23 cellular contexts compared by ENCODE assay signal in genomic region chr5:32279786-32280185, GRCh38. TPM values are rescaled to one million over a fixed set of nuclear protein-coding genes. Genes with fewer than 3 reads are reported as not detected.
DNase-seq lines count a peak whose midpoint lies in the region; ATAC-seq and TF ChIP-seq lines count a peak whose summit lies in the region.
"Had no signal": no experiment of that assay in that cellular context is flagged by ENCODE, and none has a peak within 500 bp of the region (broad histone marks: within the 10 kb centered on the region; RNA-seq: fewer than 3 reads in every experiment).

No MANE protein-coding gene starts in this region.

- 96% methylated on average over 3 of the region's 3 CpGs for WGBS in right cardiac atrium

- H3K9ac ChIP-seq in OCI-LY1 (ENCODE audit: low read length): no peak overlapping the region

- peaks cover 6% of the 10 kb centered on the region for H3K36me3 ChIP-seq in OCI-LY1 (ENCODE audit: insufficient read depth, low read length)
- H3K36me3 ChIP-seq: breast epithelium, left lung, neutrophil, upper lobe of left lung had no signal

- ATAC-seq in activated naive CD8-positive, alpha-beta T cell treated with anti-CD3 and anti-CD28 coated beads, Interleukin-2, amount 50 U/mL, for 24 hours: no peak
- no peak for ATAC-seq in right cardiac atrium
- ATAC-seq: left lung had no signal

- no peak overlapping the region for H2AFZ ChIP-seq in OCI-LY1 (ENCODE audit: low read length)

- no peaks in the 10 kb centered on the region for H3F3A ChIP-seq in OCI-LY1 (ENCODE audit: insufficient read depth, low read length)

- H3K4me3 Mint-ChIP-seq in T-helper 2 cell treated with Interferon-gamma antibody and Interleukin-4, amounts not matched to agents 5 μg/mL and 100 μg/mL, for 36 hours: peak overlapping the region; percentile 57
- no peak overlapping the region for H3K4me3 Mint-ChIP-seq in activated naive CD8-positive, alpha-beta T cell treated with anti-CD3 and anti-CD28 coated beads, Interleukin-2, amount 50 U/mL, for 24 hours
- no peak overlapping the region for H3K4me3 Mint-ChIP-seq in nephron progenitor cell

- peaks cover 20% of the 10 kb centered on the region for H3K36me3 Mint-ChIP-seq in T-helper 2 cell treated with Interferon-gamma antibody and Interleukin-4, amounts not matched to agents 5 μg/mL and 100 μg/mL, for 36 hours (ENCODE audit: low read depth)
- H3K36me3 Mint-ChIP-seq in activated naive CD8-positive, alpha-beta T cell treated with anti-CD3 and anti-CD28 coated beads, Interleukin-2, amount 50 U/mL, for 24 hours (ENCODE audit: low read depth): peaks cover 19% of the 10 kb centered on the region
- peaks cover 28% of the 10 kb centered on the region for H3K36me3 Mint-ChIP-seq in nephron progenitor cell (ENCODE audit: low read depth)

- intact Hi-C loops in right cardiac atrium (cut with DNase I): no loop called here

- H3K9me3 Mint-ChIP-seq in T-helper 2 cell treated with Interferon-gamma antibody and Interleukin-4, amounts not matched to agents 5 μg/mL and 100 μg/mL, for 36 hours: peaks cover 4% of the 10 kb centered on the region
- H3K9me3 Mint-ChIP-seq in activated naive CD8-positive, alpha-beta T cell treated with anti-CD3 and anti-CD28 coated beads, Interleukin-2, amount 50 U/mL, for 24 hours: no peaks in the 10 kb centered on the region
- no peaks in the 10 kb centered on the region for H3K9me3 Mint-ChIP-seq in nephron progenitor cell

- peak overlapping the region; percentile 21 for H3K27ac ChIP-seq in OCI-LY1 (ENCODE audit: low read depth, low read length, poor library complexity, severe bottlenecking)
- no peak overlapping the region for H3K27ac ChIP-seq in caudate nucleus (ENCODE audit: low read depth, low read length)
- H3K27ac ChIP-seq in right cardiac atrium (ENCODE audit: low read length): no peak overlapping the region
- H3K27ac ChIP-seq: breast epithelium, neutrophil, upper lobe of left lung had no signal

- TF ChIP-seq CTCF in OCI-LY1 (IDR thresholded peaks at IDR 0.05; ENCODE audit: low read length) (no peak), nephron progenitor cell (IDR thresholded peaks at IDR 0.05) (no peak)

- DNase-seq in T-helper 2 cell treated with Interferon-gamma antibody and Interleukin-4, amounts not matched to agents 5 μg/mL and 100 μg/mL, for 36 hours (ENCODE audit: low spot score): no peak
- DNase-seq in T-helper 2 cell (no peak), nephron progenitor cell (no peak), caudate nucleus (lab: John Stamatoyannopoulos, UW) (no peak), right cardiac atrium (no peak)
- no peak for DNase-seq in activated naive CD8-positive, alpha-beta T cell treated with anti-CD3 and anti-CD28 coated beads, Interleukin-2, amount 50 U/mL, for 24 hours
- no peak for DNase-seq in stimulated activated CD4-positive, alpha-beta T cell treated with anti-CD3 and anti-CD28 coated beads, Interleukin-4, amount 100 ng/mL, for 1 hour
- DNase-seq: 8988T; AML-193; dermis blood vessel endothelial cell; EL; HCEC 1CT; head of caudate nucleus; left lung; NCI-H1417; NCI-H526; SHP77; stimulated activated CD4-positive, alpha-beta T cell treated with anti-CD3 and anti-CD28 coated beads, Interleukin-2, amount 100 ng/mL, for 48 hours; upper lobe of left lung had no signal

- no peaks in the 10 kb centered on the region for H3K27me3 Mint-ChIP-seq in T-helper 2 cell treated with Interferon-gamma antibody and Interleukin-4, amounts not matched to agents 5 μg/mL and 100 μg/mL, for 36 hours (ENCODE audit: low read depth)
- H3K27me3 Mint-ChIP-seq in activated naive CD8-positive, alpha-beta T cell treated with anti-CD3 and anti-CD28 coated beads, Interleukin-2, amount 50 U/mL, for 24 hours: no peaks in the 10 kb centered on the region
- H3K27me3 Mint-ChIP-seq in nephron progenitor cell (ENCODE audit: low read depth, poor library complexity): no peaks in the 10 kb centered on the region

- H4K20me1 ChIP-seq in OCI-LY1 (ENCODE audit: insufficient read depth, low read length): no peaks in the 10 kb centered on the region

- H3K79me2 ChIP-seq in OCI-LY1 (ENCODE audit: insufficient read depth, low read length): peaks cover 25% of the 10 kb centered on the region

- H3K4me1 ChIP-seq in OCI-LY1 (ENCODE audit: insufficient read depth, low read length, severe bottlenecking) (peaks cover 55% of the 10 kb centered on the region), right cardiac atrium (ENCODE audit: control insufficient read depth, insufficient read depth, low read length) (peaks cover 3% of the 10 kb centered on the region)

- H3K4me2 ChIP-seq in OCI-LY1 (ENCODE audit: low read length): no peak overlapping the region
- H3K4me2 ChIP-seq: smooth muscle cell had no signal

- H3K9me3 ChIP-seq in OCI-LY1 (ENCODE audit: low read length) (no peaks in the 10 kb centered on the region), right cardiac atrium (ENCODE audit: control insufficient read depth, low read length) (no peaks in the 10 kb centered on the region)
- H3K9me3 ChIP-seq: breast epithelium, left lung, neutrophil, upper lobe of left lung had no signal

- H3K4me3 ChIP-seq in OCI-LY1 (ENCODE audit: low read depth, low read length, poor library complexity, severe bottlenecking) (no peak overlapping the region), right cardiac atrium (ENCODE audit: low read length) (no peak overlapping the region)
- H3K4me3 ChIP-seq: breast epithelium, left lung, smooth muscle cell, upper lobe of left lung had no signal

- H3K4me1 Mint-ChIP-seq in T-helper 2 cell treated with Interferon-gamma antibody and Interleukin-4, amounts not matched to agents 5 μg/mL and 100 μg/mL, for 36 hours (ENCODE audit: low read depth): peaks cover 51% of the 10 kb centered on the region
- H3K4me1 Mint-ChIP-seq in activated naive CD8-positive, alpha-beta T cell treated with anti-CD3 and anti-CD28 coated beads, Interleukin-2, amount 50 U/mL, for 24 hours: peaks cover 66% of the 10 kb centered on the region
- H3K4me1 Mint-ChIP-seq in nephron progenitor cell: peaks cover 20% of the 10 kb centered on the region

- H3K27me3 ChIP-seq in OCI-LY1 (ENCODE audit: insufficient read depth, low read length): no peaks in the 10 kb centered on the region
- no peaks in the 10 kb centered on the region for H3K27me3 ChIP-seq in right cardiac atrium (ENCODE audit: control insufficient read depth, insufficient read depth)
- H3K27me3 ChIP-seq: breast epithelium, left lung, neutrophil, upper lobe of left lung had no signal

- H3K9me2 ChIP-seq in OCI-LY1 (ENCODE audit: low read depth, low read length): no peaks in the 10 kb centered on the region

- peak overlapping the region; percentile 89 for H3K27ac Mint-ChIP-seq in T-helper 2 cell treated with Interferon-gamma antibody and Interleukin-4, amounts not matched to agents 5 μg/mL and 100 μg/mL, for 36 hours
- peak overlapping the region; percentile 9 for H3K27ac Mint-ChIP-seq in activated naive CD8-positive, alpha-beta T cell treated with anti-CD3 and anti-CD28 coated beads, Interleukin-2, amount 50 U/mL, for 24 hours
- H3K27ac Mint-ChIP-seq in nephron progenitor cell: peak overlapping the region; percentile 72

RNA-seq across cellular contexts. Expression of gene MTMR12, which starts 33.0 kb away (rescaled TPM):
- total RNA-seq in right cardiac atrium: 10 to 100 TPM; 19.1 to 28.1 (median 22.7) TPM
- polyA plus RNA-seq in right cardiac atrium: 6.2 TPM

Comparison
In these comparisons a context has a peak if more than half of its experiments do, and no peak if none do; other contexts are left out.
1. H3K27ac Mint-ChIP-seq: peak in every context shown above with its lines; median percentile 89 in T-helper 2 cell treated with Interferon-gamma antibody and Interleukin-4, amounts not matched to agents 5 μg/mL and 100 μg/mL, for 36 hours; 72 in nephron progenitor cell; 9 in activated naive CD8-positive, alpha-beta T cell treated with anti-CD3 and anti-CD28 coated beads, Interleukin-2, amount 50 U/mL, for 24 hours.